ENCODE assay signal across 33 cellular contexts in the genomic region with DNA sequence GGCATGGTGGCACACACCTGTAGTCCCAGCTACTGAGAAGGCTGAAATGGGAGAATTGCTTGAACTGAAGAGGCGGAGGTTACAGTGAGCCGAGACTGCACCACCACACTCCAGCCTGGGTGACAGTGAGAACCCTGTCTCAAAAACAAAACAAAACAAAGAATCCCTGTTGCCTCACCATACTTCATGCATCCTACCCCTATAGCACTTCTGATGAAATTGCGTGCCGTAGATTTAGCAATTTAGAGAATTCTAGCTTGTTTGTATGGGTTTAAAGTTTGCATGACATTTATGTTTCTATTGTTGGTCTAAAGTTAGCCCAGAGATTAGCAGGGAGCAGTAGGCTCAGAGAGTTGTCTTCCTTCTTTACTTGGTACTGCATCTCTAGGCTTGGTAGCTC. TPM values are rescaled to one million over a fixed set of nuclear protein-coding genes. Genes with fewer than 3 reads are reported as not detected.
"Had no signal": no experiment of that assay in that cellular context is flagged by ENCODE, and none has a peak within 500 bp of the region (broad histone marks: within the 10 kb centered on the region; RNA-seq: fewer than 3 reads in every experiment).

No MANE protein-coding gene starts in this region.

- H3K4me3 ChIP-seq: adrenal gland, breast epithelium, cardiac muscle cell, colonic mucosa, esophagus muscularis mucosa, gastrocnemius medialis, heart left ventricle had no signal

- H3K27me3 ChIP-seq: adrenal gland, breast epithelium, cardiac muscle cell, colonic mucosa, esophagus muscularis mucosa, foreskin keratinocyte, gastrocnemius medialis, heart left ventricle had no signal

- ATAC-seq: activated CD4-positive, alpha-beta T cell treated with anti-CD3 and anti-CD28 coated beads for 36 hours; activated CD8-positive, alpha-beta T cell treated with anti-CD3 and anti-CD28 coated beads for 36 hours; activated naive CD8-positive, alpha-beta T cell treated with anti-CD3 and anti-CD28 coated beads, Interleukin-2, amount 50 U/mL, for 24 hours; activated T-cell treated with anti-CD3 and anti-CD28 coated beads, Interleukin-2, amount 50 U/mL, for 4 hours; foreskin keratinocyte; gastrocnemius medialis; heart left ventricle had no signal

- H3K27ac Mint-ChIP-seq: activated CD4-positive, alpha-beta T cell treated with anti-CD3 and anti-CD28 coated beads for 36 hours; activated CD4-positive, alpha-beta T cell treated with anti-CD3 and anti-CD28 coated beads, Interleukin-2, amount 10 ng/mL, durations not matched to agents 7 days and 5 days; activated CD8-positive, alpha-beta T cell treated with anti-CD3 and anti-CD28 coated beads for 36 hours; activated naive CD8-positive, alpha-beta T cell treated with anti-CD3 and anti-CD28 coated beads for 36 hours; activated naive CD8-positive, alpha-beta T cell treated with anti-CD3 and anti-CD28 coated beads, Interleukin-2, amount 50 U/mL, for 24 hours; activated T-helper 2 cell treated with anti-CD3 and anti-CD28 coated beads, Interferon-gamma antibody, Interleukin-2, Interleukin-4, amounts not matched to agents 10 μg/mL and 5 μg/mL and 100 μg/mL, durations not matched to agents 14 hours and 24 hours and 36 hours; brain had no signal

- H3K36me3 ChIP-seq: breast epithelium, colonic mucosa had no signal

- H3K27me3 Mint-ChIP-seq: activated CD4-positive, alpha-beta T cell treated with anti-CD3 and anti-CD28 coated beads for 36 hours; activated CD4-positive, alpha-beta T cell treated with anti-CD3 and anti-CD28 coated beads, Interleukin-2, amount 10 ng/mL, durations not matched to agents 7 days and 5 days; activated CD8-positive, alpha-beta T cell treated with anti-CD3 and anti-CD28 coated beads for 36 hours; activated naive CD8-positive, alpha-beta T cell treated with anti-CD3 and anti-CD28 coated beads for 36 hours; activated naive CD8-positive, alpha-beta T cell treated with anti-CD3 and anti-CD28 coated beads, Interleukin-2, amount 50 U/mL, for 24 hours; brain had no signal

- DNase-seq: activated CD4-positive, alpha-beta T cell treated with anti-CD3 and anti-CD28 coated beads for 36 hours; activated CD4-positive, alpha-beta T cell treated with anti-CD3 and anti-CD28 coated beads, Interleukin-2, amount 10 ng/mL, durations not matched to agents 7 days and 5 days; activated CD4-positive, alpha-beta T cell treated with anti-CD3 and anti-CD28 coated beads, Interleukin-2, amount 50 U/mL, for 48 hours; activated CD4-positive, CD25-positive, alpha-beta regulatory T cell; activated CD4-positive, CD25-positive, alpha-beta regulatory T cell treated with anti-CD3 and anti-CD28 coated beads, Interleukin-2, amount 50 U/mL, for 72 hours; activated CD8-positive, alpha-beta memory T cell treated with anti-CD3 and anti-CD28 coated beads for 24 hours; activated CD8-positive, alpha-beta T cell treated with anti-CD3 and anti-CD28 coated beads for 36 hours; activated gamma-delta T cell; activated naive CD4-positive, alpha-beta T cell; activated naive CD4-positive, alpha-beta T cell treated with anti-CD3 and anti-CD28 coated beads, Interleukin-2, amount 50 U/mL, for 16 hours; activated naive CD8-positive, alpha-beta T cell treated with anti-CD3 and anti-CD28 coated beads for 36 hours; activated naive CD8-positive, alpha-beta T cell treated with anti-CD3 and anti-CD28 coated beads, Interleukin-2, amount 50 U/mL, for 24 hours; activated T-cell treated with anti-CD3 and anti-CD28 coated beads, Interleukin-2, amount 50 U/mL, for 4 hours; adrenal gland; amygdala; aorta; central memory CD4-positive, alpha-beta T cell; cerebellar nuclear complex; colonic mucosa; effector memory CD4-positive, alpha-beta T cell; erythroblast; foreskin keratinocyte; gastrocnemius medialis; glutamatergic neuron; heart left ventricle; T-helper 1 cell; T-helper 2 cell had no signal

- H3K9me3 ChIP-seq: adrenal gland, breast epithelium, colonic mucosa, esophagus muscularis mucosa, gastrocnemius medialis, heart left ventricle had no signal

- H3K4me3 Mint-ChIP-seq: activated CD4-positive, alpha-beta T cell treated with anti-CD3 and anti-CD28 coated beads for 36 hours; activated CD4-positive, alpha-beta T cell treated with anti-CD3 and anti-CD28 coated beads, Interleukin-2, amount 10 ng/mL, durations not matched to agents 7 days and 5 days; activated CD8-positive, alpha-beta T cell treated with anti-CD3 and anti-CD28 coated beads for 36 hours; activated naive CD8-positive, alpha-beta T cell treated with anti-CD3 and anti-CD28 coated beads for 36 hours; activated naive CD8-positive, alpha-beta T cell treated with anti-CD3 and anti-CD28 coated beads, Interleukin-2, amount 50 U/mL, for 24 hours; activated T-cell treated with anti-CD3 and anti-CD28 coated beads, Interleukin-2, amount 50 U/mL, for 4 hours had no signal

- H3K27ac ChIP-seq: adrenal gland, breast epithelium, cardiac muscle cell, colonic mucosa, esophagus muscularis mucosa, foreskin keratinocyte, gastrocnemius medialis, heart left ventricle had no signal

- H3K4me1 ChIP-seq: colonic mucosa had no signal

- H3K9me3 Mint-ChIP-seq: activated CD4-positive, alpha-beta T cell treated with anti-CD3 and anti-CD28 coated beads, Interleukin-2, amount 10 ng/mL, durations not matched to agents 7 days and 5 days; activated CD8-positive, alpha-beta T cell treated with anti-CD3 and anti-CD28 coated beads for 36 hours; activated naive CD8-positive, alpha-beta T cell treated with anti-CD3 and anti-CD28 coated beads for 36 hours; activated naive CD8-positive, alpha-beta T cell treated with anti-CD3 and anti-CD28 coated beads, Interleukin-2, amount 50 U/mL, for 24 hours; activated T-cell treated with anti-CD3 and anti-CD28 coated beads, Interleukin-2, amount 50 U/mL, for 4 hours; activated T-helper 2 cell treated with anti-CD3 and anti-CD28 coated beads, Interferon-gamma antibody, Interleukin-2, Interleukin-4, amounts not matched to agents 10 μg/mL and 5 μg/mL and 100 μg/mL, durations not matched to agents 14 hours and 24 hours and 36 hours; brain had no signal

RNA-seq across cellular contexts. Expression of a gene that starts 20.7 kb away (rescaled TPM):
- total RNA-seq: dermis microvascular lymphatic vessel endothelial cell, foreskin keratinocyte, gastrocnemius medialis had no signal

RNA-seq across cellular contexts. Expression of a gene that starts 57.4 kb away (rescaled TPM):
- total RNA-seq: activated CD4-positive, alpha-beta T cell treated with anti-CD3 and anti-CD28 coated beads for 36 hours; activated CD4-positive, alpha-beta T cell treated with anti-CD3 and anti-CD28 coated beads, Interleukin-2, amount 10 ng/mL, durations not matched to agents 7 days and 5 days; activated CD8-positive, alpha-beta T cell treated with anti-CD3 and anti-CD28 coated beads for 36 hours; activated naive CD8-positive, alpha-beta T cell treated with anti-CD3 and anti-CD28 coated beads for 36 hours; activated T-cell treated with anti-CD3 and anti-CD28 coated beads, Interleukin-2, amount 50 U/mL, for 4 hours; activated T-helper 2 cell treated with anti-CD3 and anti-CD28 coated beads, Interferon-gamma antibody, Interleukin-2, Interleukin-4, amounts not matched to agents 10 μg/mL and 5 μg/mL and 100 μg/mL, durations not matched to agents 14 hours and 24 hours and 36 hours; adrenal gland; aorta; breast epithelium; cardiac muscle cell; colonic mucosa; dermis microvascular lymphatic vessel endothelial cell; esophagus muscularis mucosa; foreskin keratinocyte; gastrocnemius medialis; heart left ventricle had no signal
- polyA plus RNA-seq: adrenal gland, aorta, foreskin keratinocyte, heart left ventricle had no signal
